ENCODE assay signal across 15 cellular contexts in genomic region chr10:124663228-124663627, GRCh38.
DNase-seq lines count a peak whose midpoint lies in the region; ATAC-seq and TF ChIP-seq lines count a peak whose summit lies in the region.
"Had no signal": no experiment of that assay in that cellular context is flagged by ENCODE, and none has a peak within 500 bp of the region (broad histone marks: within the 10 kb centered on the region; RNA-seq: fewer than 3 reads in every experiment).

No MANE protein-coding gene starts in this region.

- intact Hi-C loops in left ventricle myocardium superior (cut with micrococcal nuclease), result no loop called here
- intact Hi-C loops in Right ventricle myocardium superior (cut with DNase I), result no loop called here
- intact Hi-C loops in activated B cell treated with CpG ODN at 0.5 μM for 24 hours (cut with micrococcal nuclease), result no loop called here
- intact Hi-C loops in prostate gland (cut with DNase I), result no loop called here
- intact Hi-C loops in OCI-LY7 (cut with micrococcal nuclease; ENCODE audit: unreplicated experiment), result no loop called here

- no peaks in the 10 kb centered on the region for H3K27me3 ChIP-seq in prostate gland (replicated peaks; ENCODE audit: insufficient read depth)
- H3K27me3 ChIP-seq: BLaER1 treated with 17β-estradiol and CSF1 and Interleukin-3, amounts not matched to agents 10 nM and 100 nM had no signal

- TF ChIP-seq POLR2A in prostate gland (IDR thresholded peaks at IDR 0.05), result no peak

- ATAC-seq in left ventricle myocardium superior (peak; percentile 10), Right ventricle myocardium superior (ENCODE audit: poor library complexity) (no peak), activated B cell treated with CpG ODN at 0.5 μM for 24 hours (ENCODE audit: low read depth) (no peak), GM19328 (IDR thresholded peaks at IDR 0.05; ENCODE audit: unreplicated experiment) (no peak)
- ATAC-seq: A549 had no signal

- H3K4me1 Mint-ChIP-seq in activated B cell treated with CpG ODN at 0.5 μM for 24 hours, result peaks cover 54% of the 10 kb centered on the region
- peaks cover 5% of the 10 kb centered on the region for H3K4me1 Mint-ChIP-seq in progenitor cell of endocrine pancreas (ENCODE audit: low read depth)

- H3K4me2 ChIP-seq in OCI-LY7 (ENCODE audit: low read length), result no peak overlapping the region
- H3K4me2 ChIP-seq: A549; BLaER1 treated with 17β-estradiol and CSF1 and Interleukin-3, amounts not matched to agents 10 nM and 100 nM had no signal

- no peaks in the 10 kb centered on the region for H3K79me2 ChIP-seq in OCI-LY7 (ENCODE audit: insufficient read depth, low read depth, low read length)

- H3K27ac Mint-ChIP-seq in activated B cell treated with CpG ODN at 0.5 μM for 24 hours (peak overlapping the region; percentile 59), progenitor cell of endocrine pancreas (peak overlapping the region; percentile 41)
- H3K27ac Mint-ChIP-seq: HFFc6 had no signal

- H3K36me3 Mint-ChIP-seq in activated B cell treated with CpG ODN at 0.5 μM for 24 hours (ENCODE audit: low read depth), result peaks cover 65% of the 10 kb centered on the region
- H3K36me3 Mint-ChIP-seq in progenitor cell of endocrine pancreas (ENCODE audit: insufficient read depth), result peaks cover 4% of the 10 kb centered on the region

- H2AFZ ChIP-seq in OCI-LY7 (ENCODE audit: low read length), result no peak overlapping the region

- H3K36me3 ChIP-seq in prostate gland (no peaks in the 10 kb centered on the region), OCI-LY7 (ENCODE audit: insufficient read depth, low read length) (peaks cover 71% of the 10 kb centered on the region)

- no peaks in the 10 kb centered on the region for H3K9me3 ChIP-seq in prostate gland
- H3K9me3 ChIP-seq in OCI-LY7 (ENCODE audit: low read length), result no peaks in the 10 kb centered on the region
- H3K9me3 ChIP-seq: A549; BLaER1 treated with 17β-estradiol and CSF1 and Interleukin-3, amounts not matched to agents 10 nM and 100 nM had no signal

- H3K9me3 Mint-ChIP-seq in activated B cell treated with CpG ODN at 0.5 μM for 24 hours, result no peaks in the 10 kb centered on the region
- no peaks in the 10 kb centered on the region for H3K9me3 Mint-ChIP-seq in progenitor cell of endocrine pancreas (ENCODE audit: low read depth)
- H3K9me3 Mint-ChIP-seq: HFFc6 had no signal

- H3K4me3 Mint-ChIP-seq in activated B cell treated with CpG ODN at 0.5 μM for 24 hours, result no peak overlapping the region
- no peak overlapping the region for H3K4me3 Mint-ChIP-seq in progenitor cell of endocrine pancreas (ENCODE audit: low read depth)
- H3K4me3 Mint-ChIP-seq: HFFc6 had no signal

- H3K4me3 ChIP-seq in prostate gland (no peak overlapping the region), OCI-LY7 (ENCODE audit: low read depth, low read length, poor library complexity, severe bottlenecking) (no peak overlapping the region)
- H3K4me3 ChIP-seq: A549; BLaER1 treated with 17β-estradiol and CSF1 and Interleukin-3, amounts not matched to agents 10 nM and 100 nM had no signal

- H3K27me3 Mint-ChIP-seq in activated B cell treated with CpG ODN at 0.5 μM for 24 hours (no peaks in the 10 kb centered on the region), progenitor cell of endocrine pancreas (no peaks in the 10 kb centered on the region)

- H4K20me1 ChIP-seq in OCI-LY7 (ENCODE audit: insufficient read depth, low read length), result no peaks in the 10 kb centered on the region

- CTCF ChIA-PET in activated B cell treated with CpG ODN at 0.5 μM for 24 hours (lab: Charles Lee) (no interaction called here), OCI-LY7 (lab: Charles Lee; ENCODE audit: unreplicated experiment) (no interaction called here)

- POLR2A ChIA-PET in activated B cell treated with CpG ODN at 0.5 μM for 24 hours (lab: Charles Lee), result interaction anchor here (1.7 kb wide), 1 partner anchor 10 kb away, joined by 5 read pairs; no protein-coding TSS in a partner anchor
- POLR2A ChIA-PET in OCI-LY7 (lab: Charles Lee), result no interaction called here

- TF ChIP-seq CTCF in activated B cell treated with CpG ODN at 0.5 μM for 24 hours (IDR thresholded peaks at IDR 0.05), result no peak
- TF ChIP-seq CTCF in progenitor cell of endocrine pancreas (IDR thresholded peaks at IDR 0.05; ENCODE audit: unreplicated experiment), result no peak
- TF ChIP-seq CTCF in prostate gland (IDR thresholded peaks at IDR 0.05), result no peak
- no peak for TF ChIP-seq CTCF in OCI-LY7 (conservative IDR thresholded peaks at IDR 0.05; ENCODE audit: low read length)

- DNase-seq in left ventricle myocardium superior (peak; percentile 41), Right ventricle myocardium superior (no peak), activated B cell treated with CpG ODN at 0.5 μM for 24 hours (no peak), progenitor cell of endocrine pancreas (ENCODE audit: low spot score, unreplicated experiment) (no peak), prostate gland (ENCODE audit: low spot score) (no peak), OCI-LY7 (ENCODE audit: low spot score) (no peak)
- DNase-seq: HFFc6, KG1, NCI-H1105 treated with DMSO at 0.1 percent for 48 hours, NCI-H1694, NCI-H2081 treated with DMSO at 0.1 percent for 48 hours, SHP77 had no signal

- BruUV-seq in OCI-LY7 (replicated peaks; lab: Mats Ljungman, UMichigan), result no TSS peak

- H3K4me1 ChIP-seq in prostate gland (replicated peaks) (no peaks in the 10 kb centered on the region), OCI-LY7 (ENCODE audit: insufficient read depth, low read length, poor library complexity, severe bottlenecking) (no peaks in the 10 kb centered on the region)

- H3K27ac ChIP-seq in prostate gland (no peak overlapping the region), OCI-LY7 (ENCODE audit: low read depth, low read length, poor library complexity, severe bottlenecking) (no peak overlapping the region)
- H3K27ac ChIP-seq: A549 had no signal

- WGBS in prostate gland, result 72% methylated on average over 7 of the region's 8 CpGs

- no peaks in the 10 kb centered on the region for H3K9me2 ChIP-seq in OCI-LY7 (ENCODE audit: insufficient read depth, low read length)
